8 cellular contexts compared by ENCODE assay signal in genomic region chr6:143027058-143027457, GRCh38. TPM values are rescaled to one million over a fixed set of nuclear protein-coding genes. Genes with fewer than 3 reads are reported as not detected.
DNase-seq lines count a peak whose midpoint lies in the region; ATAC-seq, FAIRE-seq and TF ChIP-seq lines count a peak whose summit lies in the region.

No MANE protein-coding gene starts in this region.

- DNase-seq in ELF-1 (ENCODE audit: low read depth, low spot score): peak; percentile 69
- peak; percentile 22 for DNase-seq in activated T-cell treated with anti-CD3 and anti-CD28 coated beads for 24 hours (ENCODE audit: low read depth)
- DNase-seq in fibroblast of villous mesenchyme (ENCODE audit: low read depth): peak; percentile 44
- peak; percentile 17 for DNase-seq in pons (ENCODE audit: low spot score)
- no peak for DNase-seq in amniotic stem cell (lab: John Stamatoyannopoulos, UW)
- DNase-seq in urothelium cell line (ENCODE audit: low spot score): no peak

- FAIRE-seq in urothelium cell line (lab: Jason Lieb, UNC): no peak

- TF ChIP-seq CTCF in LNCAP (IDR thresholded peaks at IDR 0.05): peak; percentile 58
- TF ChIP-seq CTCF in fibroblast of villous mesenchyme (IDR thresholded peaks at IDR 0.05; ENCODE audit: insufficient read depth, low read depth, low read length): peak; percentile 81

- no peak overlapping the region for H3K4me3 ChIP-seq in fibroblast of villous mesenchyme (ENCODE audit: low read depth, low read length)

- no peak for ATAC-seq in HG02981 (IDR thresholded peaks at IDR 0.05; ENCODE audit: unreplicated experiment)

RNA-seq across cellular contexts. Expression of gene AIG1, which starts 33.6 kb away (rescaled TPM):
- total RNA-seq in fibroblast of villous mesenchyme: 26.7 and 44.9 TPM in 2 replicates

Comparison
In these comparisons a context has a peak if more than half of its experiments do, and no peak if none do; other contexts are left out.
1. DNase-seq: peak in ELF-1 (single experiment), activated T-cell treated with anti-CD3 and anti-CD28 coated beads for 24 hours (single experiment), fibroblast of villous mesenchyme (single experiment) and pons (single experiment); none in amniotic stem cell (single experiment) and urothelium cell line (single experiment).